In genomic region chr15:48424076-48424475, GRCh38 we compare ENCODE assay signal across 19 cellular contexts.
DNase-seq lines count a peak whose midpoint lies in the region; ATAC-seq and TF ChIP-seq lines count a peak whose summit lies in the region.
"Had no signal": no experiment of that assay in that cellular context is flagged by ENCODE, and none has a peak within 500 bp of the region (broad histone marks: within the 10 kb centered on the region; RNA-seq: fewer than 3 reads in every experiment).

No MANE protein-coding gene starts in this region.

- DNase-seq in DMS153 (lab: John Stamatoyannopoulos, UW) (peak; percentile 0), DMS153 treated with DMSO at 0.1 percent for 48 hours (lab: John Stamatoyannopoulos, UW; ENCODE audit: unreplicated experiment) (no peak), NOMO-1 treated with DMSO at 0.1 percent for 48 hours (lab: John Stamatoyannopoulos, UW; ENCODE audit: unreplicated experiment) (peak; percentile 44), choroid plexus epithelial cell (ENCODE audit: low read depth) (peak; percentile 53), trophoblast cell (peak in 1 of 2 donors; percentile 51)
- DNase-seq in activated CD4-positive, alpha-beta T cell treated with anti-CD3 and anti-CD28 coated beads for 1 hour, result no peak
- DNase-seq: activated naive CD8-positive, alpha-beta T cell treated with anti-CD3 and anti-CD28 coated beads for 36 hours; CD8-positive, alpha-beta memory T cell; left ventricle myocardium inferior; NCI-H187; spleen; substantia nigra had no signal

- no peak overlapping the region for H3K18ac ChIP-seq in trophoblast cell (ENCODE audit: low read length)

- no peak overlapping the region for H2BK12ac ChIP-seq in trophoblast cell (ENCODE audit: low read length)

- H4K91ac ChIP-seq in trophoblast cell (ENCODE audit: low read depth, low read length), result no peak overlapping the region

- no peak overlapping the region for H2AK5ac ChIP-seq in trophoblast cell (ENCODE audit: low read length)

- no peak overlapping the region for H4K12ac ChIP-seq in trophoblast cell (ENCODE audit: low read depth, low read length)

- H3K79me2 ChIP-seq in trophoblast cell (ENCODE audit: control insufficient read depth, insufficient read depth, low read length, poor library complexity), result no peaks in the 10 kb centered on the region
- H3K79me2 ChIP-seq: hepatocyte had no signal

- H3K4me1 ChIP-seq in trophoblast cell (ENCODE audit: control insufficient read depth in 1 of 2, insufficient read depth in 2 of 2, low read length in 2 of 2), result peaks cover 4 to 23% of the 10 kb centered on the region in 2 experiments
- H3K4me1 ChIP-seq: spleen had no signal

- no peak overlapping the region for H2AFZ ChIP-seq in trophoblast cell (ENCODE audit: insufficient read depth, low read length, poor library complexity)
- H2AFZ ChIP-seq: hepatocyte, neural progenitor cell had no signal

- no peak overlapping the region for H4K8ac ChIP-seq in trophoblast cell (ENCODE audit: low read depth, low read length)

- no peak overlapping the region for H3K14ac ChIP-seq in trophoblast cell (ENCODE audit: low read length)

- H3K27ac ChIP-seq in trophoblast cell (ENCODE audit: low read depth, low read length), result peak overlapping the region; percentile 3
- H3K27ac ChIP-seq: 22Rv1, hepatocyte, KMS-11, left ventricle myocardium inferior, neural progenitor cell, SJSA1, spleen had no signal

- no peaks in the 10 kb centered on the region for H3K9me3 ChIP-seq in trophoblast cell (ENCODE audit: insufficient read depth, low read depth, low read length)
- H3K9me3 ChIP-seq: left ventricle myocardium inferior, SJSA1, spleen had no signal

- no peak for TF ChIP-seq CTCF in choroid plexus epithelial cell (conservative IDR thresholded peaks at IDR 0.05; ENCODE audit: low read depth, low read length)

- H3K4me2 ChIP-seq in trophoblast cell (ENCODE audit: low read length), result no peak overlapping the region
- H3K4me2 ChIP-seq: hepatocyte, KMS-11, neural progenitor cell had no signal

- H2BK5ac ChIP-seq in trophoblast cell (ENCODE audit: low read depth, low read length, poor library complexity), result peak overlapping the region; percentile 3

- H3K23ac ChIP-seq in trophoblast cell (ENCODE audit: low read length), result no peak overlapping the region

- no peaks in the 10 kb centered on the region for H3K27me3 ChIP-seq in trophoblast cell (ENCODE audit: insufficient read depth, low read length)
- H3K27me3 ChIP-seq: hepatocyte, neural progenitor cell, SJSA1, spleen had no signal

- WGBS in trophoblast cell (ENCODE audit: extremely low coverage, insufficient coverage, insufficient read length), result no CpG with 5 or more reads among the region's 2 CpGs

- H3K4ac ChIP-seq in trophoblast cell (ENCODE audit: low read depth, low read length), result no peak overlapping the region

- ATAC-seq in HG03378 (IDR thresholded peaks at IDR 0.05; ENCODE audit: unreplicated experiment) (no peak), HG02973 (IDR thresholded peaks at IDR 0.05; ENCODE audit: unreplicated experiment) (no peak)

- H3K9ac ChIP-seq in trophoblast cell (ENCODE audit: low read length), result no peak overlapping the region
- H3K9ac ChIP-seq: KMS-11, neural progenitor cell had no signal

- peaks cover 0 to 2% of the 10 kb centered on the region in 2 experiments for H3K36me3 ChIP-seq in trophoblast cell (ENCODE audit: control insufficient read depth in 1 of 2, insufficient read depth in 2 of 2, low read length in 2 of 2)
- H3K36me3 ChIP-seq: neural progenitor cell had no signal

- H3K4me3 ChIP-seq in choroid plexus epithelial cell (ENCODE audit: low read depth, low read length) (no peak overlapping the region), trophoblast cell (ENCODE audit: low read depth, low read length) (no peak overlapping the region)
- H3K4me3 ChIP-seq: hepatocyte, left ventricle myocardium inferior, neural progenitor cell, SJSA1, spleen had no signal

- peak overlapping the region; percentile 47 for H2BK120ac ChIP-seq in trophoblast cell (ENCODE audit: insufficient read depth, low read length, poor library complexity)

- H3K79me1 ChIP-seq in trophoblast cell (ENCODE audit: low read length), result peaks cover 13% of the 10 kb centered on the region

Comparison
In these comparisons a context has a peak if more than half of its experiments do, and no peak if none do; other contexts are left out.
1. DNase-seq: peak in DMS153 (single experiment), NOMO-1 treated with DMSO at 0.1 percent for 48 hours (single experiment) and choroid plexus epithelial cell (single experiment); none in DMS153 treated with DMSO at 0.1 percent for 48 hours (single experiment) and activated CD4-positive, alpha-beta T cell treated with anti-CD3 and anti-CD28 coated beads for 1 hour (single experiment).